Comparison of ENCODE assay signal across 33 cellular contexts in the genomic region with DNA sequence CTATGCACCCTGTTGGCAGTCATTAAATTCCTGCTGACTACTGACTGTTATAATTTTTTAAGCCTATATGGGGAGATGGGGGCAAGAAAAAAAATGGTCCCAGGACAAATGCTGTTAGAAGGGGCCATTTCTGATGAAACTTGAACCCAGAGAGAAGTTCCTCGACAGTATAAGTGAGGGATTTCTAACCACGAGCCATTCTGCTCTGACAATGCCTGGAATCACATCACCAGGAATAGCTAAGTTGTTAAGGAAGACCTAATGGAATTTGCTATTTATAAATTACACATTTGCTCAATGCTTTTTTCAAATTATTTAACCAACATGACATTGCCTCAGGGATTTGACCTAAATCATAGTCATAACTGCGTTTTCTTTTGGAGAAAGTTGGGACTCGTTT. TPM values are rescaled to one million over a fixed set of nuclear protein-coding genes. Genes with fewer than 3 reads are reported as not detected.
"Had no signal": no experiment of that assay in that cellular context is flagged by ENCODE, and none has a peak within 500 bp of the region (broad histone marks: within the 10 kb centered on the region; RNA-seq: fewer than 3 reads in every experiment).

No MANE protein-coding gene starts in this region.

- H3K36me3 ChIP-seq: adrenal gland, ascending aorta, cardiac muscle cell had no signal

- H3K27ac ChIP-seq: adrenal gland, ascending aorta, cardiac muscle cell, VCaP had no signal

- H3K9me3 ChIP-seq: adrenal gland, ascending aorta had no signal

- H3K4me3 ChIP-seq: adrenal gland, ascending aorta, cardiac muscle cell had no signal

- H3K4me1 ChIP-seq: adrenal gland, ascending aorta had no signal

- H3K27me3 ChIP-seq: ascending aorta, cardiac muscle cell had no signal

- DNase-seq: activated B cell treated with CpG ODN at 0.5 μM for 24 hours; activated CD4-positive, alpha-beta memory T cell treated with anti-CD3 and anti-CD28 coated beads for 36 hours; activated CD4-positive, alpha-beta T cell treated with anti-CD3 and anti-CD28 coated beads for 4 hours; activated CD4-positive, alpha-beta T cell treated with anti-CD3 and anti-CD28 coated beads, Interleukin-2, amount 50 U/mL, for 1 hour; activated CD4-positive, alpha-beta T cell treated with anti-CD3 and anti-CD28 coated beads, Interleukin-2, amount 50 U/mL, for 4 hours; activated CD4-positive, CD25-positive, alpha-beta regulatory T cell treated with anti-CD3 and anti-CD28 coated beads, Interleukin-2, amount 50 U/mL, for 72 hours; activated CD8-positive, alpha-beta memory T cell treated with anti-CD3 and anti-CD28 coated beads, Interleukin-2, amount 50 U/mL, for 4 hours; activated CD8-positive, alpha-beta T cell treated with anti-CD3 and anti-CD28 coated beads for 36 hours; activated effector memory CD4-positive, alpha-beta T cell treated with anti-CD3 and anti-CD28 coated beads, Interleukin-2, amount 50 U/mL, for 16 hours; activated gamma-delta T cell treated with Interleukin-2 at 50 U/mL for 16 hours; activated naive CD4-positive, alpha-beta T cell; activated naive CD4-positive, alpha-beta T cell treated with anti-CD3 and anti-CD28 coated beads for 36 hours; activated naive CD4-positive, alpha-beta T cell treated with anti-CD3 and anti-CD28 coated beads, Interleukin-2, amount 50 U/mL, for 16 hours; activated naive CD8-positive, alpha-beta T cell treated with anti-CD3 and anti-CD28 coated beads for 36 hours; activated T-cell treated with anti-CD3 and anti-CD28 coated beads for 4 hours; activated T-cell treated with anti-CD3 and anti-CD28 coated beads, Interleukin-2, amount 50 U/mL, for 1 hour; activated T-cell treated with anti-CD3 and anti-CD28 coated beads, Interleukin-2, amount 50 U/mL, for 4 hours; activated T-cell treated with anti-CD3 and anti-CD28 coated beads, Interleukin-2, amount 50 U/mL, for 72 hours; adrenal gland; amniotic stem cell; caudate nucleus; cerebellar nuclear complex; T-helper 1 cell; T-helper 2 cell; T-helper 9 cell had no signal

RNA-seq across cellular contexts. Expression of a gene that starts 55.2 kb away (rescaled TPM):
- total RNA-seq: activated B cell treated with CpG ODN at 0.5 μM for 24 hours; activated CD4-positive, alpha-beta memory T cell treated with anti-CD3 and anti-CD28 coated beads for 36 hours; activated CD8-positive, alpha-beta memory T cell treated with anti-CD3 and anti-CD28 coated beads for 36 hours; activated CD8-positive, alpha-beta T cell treated with anti-CD3 and anti-CD28 coated beads for 36 hours; activated naive CD4-positive, alpha-beta T cell treated with anti-CD3 and anti-CD28 coated beads for 36 hours; activated naive CD4-positive, alpha-beta T cell treated with anti-CD3 and anti-CD28 coated beads, Interleukin-2, amount 50 U/mL, for 72 hours; activated naive CD8-positive, alpha-beta T cell treated with anti-CD3 and anti-CD28 coated beads for 36 hours; activated T-cell treated with anti-CD3 and anti-CD28 coated beads, Interleukin-2, amount 50 U/mL, for 4 hours; activated T-helper 1 cell treated with anti-CD3 and anti-CD28 coated beads, Interleukin-12 subunit alpha, Interleukin-12 subunit beta, Interleukin-2, Interleukin-4 antibody, amounts not matched to agents 30 ng/mL and 10 ng/mL and 1 ng/mL, durations not matched to agents 14 hours and 24 hours and 36 hours; activated T-helper 17 cell treated with anti-CD3 and anti-CD28 coated beads, Interleukin-2, amount 50 U/mL, for 72 hours; ascending aorta; bronchial epithelial cell; cardiac muscle cell had no signal
- polyA plus RNA-seq: cardiac muscle cell had no signal
